In the genomic region with DNA sequence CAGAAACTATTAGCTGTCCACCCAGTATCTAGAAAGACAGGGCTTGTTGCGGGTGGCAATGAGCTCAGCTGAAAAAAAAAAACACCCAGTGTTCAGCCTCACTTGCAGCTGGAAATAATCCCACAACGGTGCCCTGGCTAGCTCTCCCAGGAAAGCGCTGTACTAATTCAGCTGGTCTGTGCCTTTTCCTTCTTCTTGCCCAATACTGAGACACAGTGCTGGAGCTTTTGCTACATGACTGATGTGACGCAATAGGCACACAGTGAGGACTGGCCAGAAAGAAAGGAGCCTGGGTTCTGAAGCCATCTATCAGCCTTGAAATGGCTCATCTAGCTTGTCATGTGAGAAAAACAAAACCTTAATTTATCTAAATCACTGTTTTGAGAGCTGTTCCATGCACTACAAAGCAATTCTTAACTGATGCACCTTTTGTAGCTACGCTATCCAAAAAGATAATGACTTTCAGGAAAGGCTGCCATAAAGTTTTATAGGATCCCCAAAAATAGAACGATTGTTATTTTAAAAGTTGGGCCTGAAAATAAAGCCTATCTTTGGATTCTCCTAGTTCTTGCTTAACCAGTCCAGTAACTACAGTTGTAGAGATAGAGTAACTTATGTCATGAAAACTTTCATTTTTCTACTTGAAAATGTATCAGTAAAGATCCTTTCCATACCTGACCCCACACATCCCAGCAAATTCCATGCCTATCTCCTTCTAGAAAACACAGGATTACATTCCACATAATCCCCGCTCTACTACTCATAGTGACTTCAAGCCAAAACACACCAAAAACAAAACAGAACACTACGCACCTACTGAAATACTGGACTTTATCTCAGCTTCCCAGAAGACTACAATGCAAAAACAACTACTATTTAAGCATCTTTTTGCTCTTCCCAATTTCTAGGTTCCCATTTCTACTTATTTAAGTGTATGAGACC, we compare ENCODE assay signal across 11 cellular contexts. TPM values are rescaled to one million over a fixed set of nuclear protein-coding genes. Genes with fewer than 3 reads are reported as not detected.
DNase-seq lines count a peak whose midpoint lies in the region; FAIRE-seq and TF ChIP-seq lines count a peak whose summit lies in the region.
"Had no signal": no experiment of that assay in that cellular context is flagged by ENCODE, and none has a peak within 500 bp of the region (broad histone marks: within the 10 kb centered on the region; RNA-seq: fewer than 3 reads in every experiment).

No MANE protein-coding gene starts in this region.

- no peak for FAIRE-seq in kidney (lab: Jason Lieb, UNC)
- FAIRE-seq: colon had no signal

- H3K9me3 ChIP-seq in stomach smooth muscle (ENCODE audit: control insufficient read depth in 2 of 2, low read length in 2 of 2): no peaks in the 10 kb centered on the region
- no peaks in the 10 kb centered on the region for H3K9me3 ChIP-seq in kidney (ENCODE audit: control insufficient read depth in 1 of 2, low read length in 2 of 2)

- peaks cover 55% of the 10 kb centered on the region for H3K36me3 Mint-ChIP-seq in brain

- intact Hi-C loops in kidney (cut with DNase I): no loop called here

- H3K4me1 Mint-ChIP-seq in brain: peaks cover 23% of the 10 kb centered on the region

- H3K4me3 ChIP-seq in stomach smooth muscle (ENCODE audit: low read length in 2 of 2) (no peak overlapping the region), H7 (ENCODE audit: insufficient read depth, low read depth, low read length) (no peak overlapping the region), kidney (ENCODE audit: low read length in 2 of 2) (no peak overlapping the region)

- H3K36me3 ChIP-seq in stomach smooth muscle (ENCODE audit: control insufficient read depth in 2 of 2, insufficient read depth in 2 of 2, low read length in 2 of 2) (peaks cover 2 to 6% of the 10 kb centered on the region in 2 donors), H7 (replicated peaks; ENCODE audit: control insufficient read depth, insufficient read depth, low read length) (no peaks in the 10 kb centered on the region), kidney (ENCODE audit: control insufficient read depth in 1 of 2, insufficient read depth in 2 of 2, low read length in 2 of 2) (peaks cover 3 to 13% of the 10 kb centered on the region in 2 donors)

- H3K27me3 ChIP-seq in layer of hippocampus (ENCODE audit: control insufficient read depth, insufficient read depth, low read length) (no peaks in the 10 kb centered on the region), stomach smooth muscle (ENCODE audit: control insufficient read depth in 1 of 2, insufficient read depth in 2 of 2, low read length in 2 of 2) (no peaks in the 10 kb centered on the region), H7 (ENCODE audit: control insufficient read depth, insufficient read depth, low read length) (no peaks in the 10 kb centered on the region)

- no peaks in the 10 kb centered on the region for H3K9me3 Mint-ChIP-seq in brain

- peak overlapping the region in 3 of 5 experiments; percentile 3 to 84 (median 79) for H3K27ac Mint-ChIP-seq in brain

- DNase-seq in HCEC 1CT (peak; percentile 41), H7 (no peak), NCI-H345 treated with DMSO at 0.1 percent for 48 hours (lab: John Stamatoyannopoulos, UW; ENCODE audit: unreplicated experiment) (no peak), kidney (no peak)
- DNase-seq in activated effector memory CD4-positive, alpha-beta T cell treated with Interleukin-2 at 50 U/mL for 16 hours: no peak
- DNase-seq: activated CD4-positive, alpha-beta T cell treated with anti-CD3 and anti-CD28 coated beads, Interleukin-2, amount 50 U/mL, for 4 hours; GOT3 had no signal

- H3K4me3 Mint-ChIP-seq in brain: peak overlapping the region in 1 of 5 experiments; percentile 34

- no peaks in the 10 kb centered on the region for H3K27me3 Mint-ChIP-seq in brain

- H3K9ac ChIP-seq in stomach smooth muscle (ENCODE audit: low read length in 2 of 2) (no peak overlapping the region), kidney (ENCODE audit: low read length in 2 of 2) (no peak overlapping the region)

- TF ChIP-seq CTCF in brain (conservative IDR thresholded peaks at IDR 0.05) (no peak), kidney (IDR thresholded peaks at IDR 0.05; ENCODE audit: borderline replicate concordance, extremely low read depth, insufficient read depth) (no peak)

- H3K27ac ChIP-seq in layer of hippocampus (ENCODE audit: low read depth, low read length) (peak overlapping the region; percentile 0), stomach smooth muscle (ENCODE audit: low read length) (peak overlapping the region; percentile 37), kidney (ENCODE audit: low read depth in 2 of 2, low read length in 2 of 2) (no peak overlapping the region)

- H3K4me1 ChIP-seq in stomach smooth muscle (ENCODE audit: control insufficient read depth, insufficient read depth, low read length) (peaks cover 7% of the 10 kb centered on the region), kidney (ENCODE audit: control insufficient read depth in 1 of 2, insufficient read depth in 1 of 2, low read depth in 1 of 2, low read length in 2 of 2) (no peaks in the 10 kb centered on the region)

RNA-seq across cellular contexts. Expression of a gene that starts 15.9 kb away (rescaled TPM):
- polyA plus RNA-seq in brain (ENCODE audit: insufficient read depth, low read depth, low replicate concordance): 39.4 TPM
- 20.9 and 28.4 TPM in 2 replicates for total RNA-seq in H7 (2014; rRNA removed; shearing (Covaris generic))
- 56.6 TPM for total RNA-seq in kidney
- polyA plus RNA-seq in kidney (ENCODE audit: insufficient read depth, low read depth, low replicate concordance): 12.3 TPM

Comparison
In these comparisons a context has a peak if more than half of its experiments do, and no peak if none do; other contexts are left out.
1. H3K27ac ChIP-seq: peak in layer of hippocampus (single experiment) and stomach smooth muscle (single experiment); none in kidney (0 of 2).